ENCODE assay signal across 16 cellular contexts in genomic region chr6:87672641-87673040, GRCh38.
"Had no signal": no experiment of that assay in that cellular context is flagged by ENCODE, and none has a peak within 500 bp of the region (broad histone marks: within the 10 kb centered on the region; RNA-seq: fewer than 3 reads in every experiment).

No MANE protein-coding gene starts in this region.

- DNase-seq: activated CD4-positive, alpha-beta T cell treated with anti-CD3 and anti-CD28 coated beads, Interleukin-2, amount 50 U/mL, for 4 hours; activated CD4-positive, CD25-positive, alpha-beta regulatory T cell treated with anti-CD3 and anti-CD28 coated beads, Interleukin-2, amount 50 U/mL, for 72 hours; activated naive CD8-positive, alpha-beta T cell treated with anti-CD3 and anti-CD28 coated beads, Interleukin-2, amount 50 U/mL, for 24 hours; aorta; brain microvascular endothelial cell; colonic mucosa; erythroblast; foreskin melanocyte; left ventricle myocardium inferior; sigmoid colon; stimulated activated CD4-positive, alpha-beta T cell treated with anti-CD3 and anti-CD28 coated beads, Interleukin-4, amount 100 ng/mL, for 24 hours; stomach; upper lobe of left lung had no signal

- H3K4me3 ChIP-seq: colonic mucosa, left ventricle myocardium inferior, sigmoid colon, stomach, upper lobe of left lung had no signal

- H3K27ac ChIP-seq: brain microvascular endothelial cell, colonic mucosa, parathyroid adenoma, sigmoid colon, stomach had no signal

- H3K9me3 Mint-ChIP-seq: activated naive CD8-positive, alpha-beta T cell treated with anti-CD3 and anti-CD28 coated beads, Interleukin-2, amount 50 U/mL, for 24 hours; central memory CD8-positive, alpha-beta T cell; stimulated activated effector memory CD8-positive, alpha-beta T cell treated with anti-CD3 and anti-CD28 coated beads, Interleukin-12 subunit alpha, Interleukin-12 subunit beta, amount 100 ng/mL, for 72 hours had no signal

- H3K4me3 Mint-ChIP-seq: activated naive CD8-positive, alpha-beta T cell treated with anti-CD3 and anti-CD28 coated beads, Interleukin-2, amount 50 U/mL, for 24 hours; central memory CD8-positive, alpha-beta T cell; stimulated activated effector memory CD8-positive, alpha-beta T cell treated with anti-CD3 and anti-CD28 coated beads, Interleukin-12 subunit alpha, Interleukin-12 subunit beta, amount 100 ng/mL, for 72 hours had no signal

- H3K79me2 ChIP-seq: parathyroid adenoma had no signal

- H3K27me3 ChIP-seq: brain microvascular endothelial cell, colonic mucosa, sigmoid colon, stomach, upper lobe of left lung had no signal

- H2AFZ ChIP-seq: parathyroid adenoma had no signal

- H3K4me1 ChIP-seq: colonic mucosa, sigmoid colon had no signal

- ATAC-seq: activated naive CD8-positive, alpha-beta T cell treated with anti-CD3 and anti-CD28 coated beads, Interleukin-2, amount 50 U/mL, for 24 hours; stimulated activated effector memory CD8-positive, alpha-beta T cell treated with anti-CD3 and anti-CD28 coated beads, Interleukin-12 subunit alpha, Interleukin-12 subunit beta, amount 100 ng/mL, for 72 hours had no signal

- H3K9me3 ChIP-seq: colonic mucosa, left ventricle myocardium inferior, sigmoid colon, stomach, upper lobe of left lung had no signal

- H3K9ac ChIP-seq: parathyroid adenoma had no signal

- H3K27me3 Mint-ChIP-seq: activated naive CD8-positive, alpha-beta T cell treated with anti-CD3 and anti-CD28 coated beads, Interleukin-2, amount 50 U/mL, for 24 hours; central memory CD8-positive, alpha-beta T cell had no signal

- H3K27ac Mint-ChIP-seq: activated naive CD8-positive, alpha-beta T cell treated with anti-CD3 and anti-CD28 coated beads, Interleukin-2, amount 50 U/mL, for 24 hours had no signal
